Comparison of ENCODE assay signal across 26 cellular contexts in genomic region chr4:141140271-141141205, GRCh38. TPM values are rescaled to one million over a fixed set of nuclear protein-coding genes. Genes with fewer than 3 reads are reported as not detected.
DNase-seq lines count a peak whose midpoint lies in the region; ATAC-seq, FAIRE-seq and TF ChIP-seq lines count a peak whose summit lies in the region.
"Had no signal": no experiment of that assay in that cellular context is flagged by ENCODE, and none has a peak within 500 bp of the region (broad histone marks: within the 10 kb centered on the region; RNA-seq: fewer than 3 reads in every experiment).

No MANE protein-coding gene starts in this region.

- no peaks in the 10 kb centered on the region for H3K9me3 ChIP-seq in astrocyte (ENCODE audit: insufficient read depth, low read depth, low read length)
- H3K9me3 ChIP-seq: adrenal gland, breast epithelium, pancreas, sigmoid colon had no signal

- no peaks in the 10 kb centered on the region for H3K4me1 ChIP-seq in astrocyte (ENCODE audit: insufficient read depth, low read length)
- H3K4me1 ChIP-seq: adrenal gland, breast epithelium, pancreas had no signal

- H3K4me3 ChIP-seq in astrocyte (ENCODE audit: insufficient read depth, low read depth, low read length) = no peak overlapping the region
- H3K4me3 ChIP-seq: adrenal gland, breast epithelium, pancreas, sigmoid colon had no signal

- TF ChIP-seq CTCF in astrocyte (IDR thresholded peaks at IDR 0.05; ENCODE audit: insufficient read depth, low read depth, low read length) = no peak

- peak; percentile 78 for DNase-seq in COR-L47 (lab: John Stamatoyannopoulos, UW)
- peak; percentile 50 for DNase-seq in NCI-H1417 treated with DMSO at 0.1 percent for 48 hours (lab: John Stamatoyannopoulos, UW)
- peak; percentile 40 for DNase-seq in astrocyte (ENCODE audit: low read depth)
- no peak for DNase-seq in sciatic nerve (ENCODE audit: low spot score)
- no peak for DNase-seq in MV-4-11 (lab: John Stamatoyannopoulos, UW)
- DNase-seq: activated naive CD4-positive, alpha-beta T cell; activated T-cell treated with anti-CD3 and anti-CD28 coated beads, Interleukin-2, amount 50 U/mL, for 4 hours; adrenal gland; AML-193; cortex of kidney; endodermal cell; glutamatergic neuron; Karpas-422; left colon; natural killer cell; NCI-H2107; NCI-H524; pancreas; PC-3; SIG-M5; sigmoid colon; T-helper 1 cell had no signal

- H3K27me3 ChIP-seq in astrocyte (ENCODE audit: insufficient read depth, low read length) = no peaks in the 10 kb centered on the region
- H3K27me3 ChIP-seq: adrenal gland, breast epithelium, sigmoid colon had no signal

- no peaks in the 10 kb centered on the region for H4K20me1 ChIP-seq in astrocyte (ENCODE audit: insufficient read depth, low read length)

- FAIRE-seq in astrocyte (lab: Jason Lieb, UNC) = no peak
- FAIRE-seq: H1, pancreas had no signal

- intact Hi-C loops in sciatic nerve (cut with DNase I) = no loop called here

- H3K27me3 Mint-ChIP-seq in astrocyte (ENCODE audit: low read depth, unreplicated experiment) = peaks cover 2% of the 10 kb centered on the region

- no peak overlapping the region for H3K27ac ChIP-seq in astrocyte (ENCODE audit: low read depth, low read length)
- H3K27ac ChIP-seq: adrenal gland, pancreas, sigmoid colon had no signal

- ATAC-seq in sciatic nerve = peak; percentile 46
- ATAC-seq in HG02884 (IDR thresholded peaks at IDR 0.05; ENCODE audit: unreplicated experiment) = no peak
- no peak for ATAC-seq in GM18873 (IDR thresholded peaks at IDR 0.05; ENCODE audit: low FRiP score, unreplicated experiment)
- ATAC-seq: activated T-cell treated with anti-CD3 and anti-CD28 coated beads, Interleukin-2, amount 50 U/mL, for 4 hours; left colon; natural killer cell; PC-3 had no signal

- H3K9ac ChIP-seq in astrocyte (ENCODE audit: low read length) = no peak overlapping the region

- no peak overlapping the region for H2AFZ ChIP-seq in astrocyte (ENCODE audit: low read depth, low read length)

- H3K36me3 ChIP-seq in astrocyte (ENCODE audit: insufficient read depth, low read length) = no peaks in the 10 kb centered on the region
- H3K36me3 ChIP-seq: adrenal gland, breast epithelium, pancreas, sigmoid colon had no signal

- H3K4me2 ChIP-seq in astrocyte (ENCODE audit: low read length) = no peak overlapping the region

- H3K4me1 Mint-ChIP-seq in astrocyte (ENCODE audit: low read depth, unreplicated experiment) = no peaks in the 10 kb centered on the region
- H3K4me1 Mint-ChIP-seq: natural killer cell had no signal

- H3K36me3 Mint-ChIP-seq in astrocyte (ENCODE audit: low read depth, unreplicated experiment) = no peaks in the 10 kb centered on the region
- H3K36me3 Mint-ChIP-seq: natural killer cell had no signal

- no peak overlapping the region for H3K27ac Mint-ChIP-seq in astrocyte (ENCODE audit: unreplicated experiment)
- H3K27ac Mint-ChIP-seq: endodermal cell, natural killer cell had no signal

- no peaks in the 10 kb centered on the region for H3K79me2 ChIP-seq in astrocyte (ENCODE audit: insufficient read depth, low read length)

- H3K4me3 Mint-ChIP-seq in astrocyte (ENCODE audit: unreplicated experiment) = no peak overlapping the region
- H3K4me3 Mint-ChIP-seq: activated T-cell treated with anti-CD3 and anti-CD28 coated beads, Interleukin-2, amount 50 U/mL, for 4 hours; endodermal cell; natural killer cell had no signal

- H3K9me3 Mint-ChIP-seq in astrocyte (ENCODE audit: unreplicated experiment) = no peaks in the 10 kb centered on the region
- H3K9me3 Mint-ChIP-seq: activated T-cell treated with anti-CD3 and anti-CD28 coated beads, Interleukin-2, amount 50 U/mL, for 4 hours; endodermal cell had no signal

RNA-seq across cellular contexts. Expression of gene RNF150, which starts 7.3 kb away (rescaled TPM):
- total RNA-seq in astrocyte = 4.1 and 5.2 TPM in 2 replicates
- 13.2 TPM for total RNA-seq in sciatic nerve

Comparison
In these comparisons a context has a peak if more than half of its experiments do, and no peak if none do; other contexts are left out.
1. DNase-seq: peak in COR-L47 (single experiment), NCI-H1417 treated with DMSO at 0.1 percent for 48 hours (single experiment) and astrocyte (single experiment); none in sciatic nerve (single experiment) and MV-4-11 (single experiment).